In the genomic region with DNA sequence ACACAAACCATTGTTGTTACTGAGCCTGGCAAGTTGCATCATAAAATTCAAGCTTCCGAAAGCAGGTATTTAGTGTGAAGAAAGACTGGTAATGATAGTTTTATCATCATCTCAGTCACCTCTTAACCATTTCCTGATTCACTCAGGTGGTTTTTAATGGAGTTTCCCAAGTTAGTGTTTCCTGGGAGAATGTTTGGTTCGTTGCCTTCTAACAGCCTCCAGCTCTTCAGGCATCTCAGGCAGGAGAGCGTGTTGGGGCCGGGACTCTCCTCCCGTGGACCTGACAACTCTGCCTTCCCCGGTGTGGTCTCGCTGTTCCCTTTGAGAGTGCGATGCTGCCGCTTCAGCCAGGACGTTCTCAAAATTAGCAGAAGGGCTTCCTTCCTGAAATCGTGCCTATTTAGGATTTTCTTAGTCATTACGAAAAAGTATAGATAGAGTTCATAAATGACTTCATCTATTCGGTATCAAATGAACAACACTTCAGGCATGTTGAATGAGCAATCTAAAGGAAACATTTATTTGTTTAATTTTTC, we compare ENCODE assay signal across 22 cellular contexts.
A peak's percentile ranks its signal among the peaks of the same experiment; 100 is the strongest.
DNase-seq lines count a peak whose midpoint lies in the region; ATAC-seq, FAIRE-seq and TF ChIP-seq lines count a peak whose summit lies in the region.
"Had no signal": no experiment of that assay in that cellular context is flagged by ENCODE, and none has a peak within 500 bp of the region (broad histone marks: within the 10 kb centered on the region; RNA-seq: fewer than 3 reads in every experiment).

No MANE protein-coding gene starts in this region.

- H4K20me1 ChIP-seq in astrocyte (ENCODE audit: insufficient read depth, low read length), result no peaks in the 10 kb centered on the region

- peaks cover 3% of the 10 kb centered on the region for H3K9me3 ChIP-seq in astrocyte (ENCODE audit: insufficient read depth, low read depth, low read length)
- H3K9me3 ChIP-seq: ascending aorta, tibial artery had no signal

- FAIRE-seq in astrocyte (lab: Jason Lieb, UNC), result no peak
- no peak for FAIRE-seq in urothelium cell line (lab: Jason Lieb, UNC)
- no peak for FAIRE-seq in D721Med (lab: Jason Lieb, UNC)

- no peaks in the 10 kb centered on the region for H3K36me3 ChIP-seq in astrocyte (ENCODE audit: insufficient read depth, low read length)
- H3K36me3 ChIP-seq: ascending aorta, tibial artery had no signal

- no peak overlapping the region for H3K27ac Mint-ChIP-seq in activated CD4-positive, alpha-beta T cell treated with anti-CD3 and anti-CD28 coated beads for 36 hours
- no peak overlapping the region for H3K27ac Mint-ChIP-seq in activated CD4-positive, alpha-beta T cell treated with anti-CD3 and anti-CD28 coated beads, Interleukin-2, amount 10 ng/mL, durations not matched to agents 24 days and 14 days
- H3K27ac Mint-ChIP-seq in astrocyte (ENCODE audit: unreplicated experiment), result no peak overlapping the region
- no peak overlapping the region for H3K27ac Mint-ChIP-seq in type B pancreatic cell
- H3K27ac Mint-ChIP-seq: dendritic cell treated with granulocyte-macrophage colony-stimulating factor and Interleukin-4, amounts not matched to agents 40 ng/mL and 50 ng/mL, for 4 days had no signal

- H3K27ac ChIP-seq in astrocyte (ENCODE audit: low read depth, low read length), result peak overlapping the region; percentile 84
- H3K27ac ChIP-seq: ascending aorta, tibial artery had no signal

- intact Hi-C loops in activated CD4-positive, alpha-beta T cell treated with anti-CD3 and anti-CD28 coated beads for 36 hours (cut with DNase I, micrococcal nuclease), result no loop called here
- intact Hi-C loops in activated CD4-positive, alpha-beta T cell treated with anti-CD3 and anti-CD28 coated beads, Interleukin-2, amount 10 ng/mL, durations not matched to agents 24 days and 14 days (cut with micrococcal nuclease), result no loop called here

- no peaks in the 10 kb centered on the region for H3K36me3 Mint-ChIP-seq in activated CD4-positive, alpha-beta T cell treated with anti-CD3 and anti-CD28 coated beads for 36 hours (ENCODE audit: low read depth)
- H3K36me3 Mint-ChIP-seq in activated CD4-positive, alpha-beta T cell treated with anti-CD3 and anti-CD28 coated beads, Interleukin-2, amount 10 ng/mL, durations not matched to agents 24 days and 14 days (ENCODE audit: low read depth), result no peaks in the 10 kb centered on the region
- H3K36me3 Mint-ChIP-seq in astrocyte (ENCODE audit: low read depth, unreplicated experiment) (peaks cover 1% of the 10 kb centered on the region), type B pancreatic cell (no peaks in the 10 kb centered on the region)
- H3K36me3 Mint-ChIP-seq: CD14-positive monocyte had no signal

- peak overlapping the region; percentile 55 for H3K9ac ChIP-seq in astrocyte (ENCODE audit: low read length)

- H3K27me3 ChIP-seq in astrocyte (ENCODE audit: insufficient read depth, low read length), result no peaks in the 10 kb centered on the region
- H3K27me3 ChIP-seq: ascending aorta, tibial artery had no signal

- H3K4me2 ChIP-seq in astrocyte (ENCODE audit: low read length), result peak overlapping the region; percentile 61

- peaks cover 28% of the 10 kb centered on the region for H3K4me1 ChIP-seq in astrocyte (ENCODE audit: insufficient read depth, low read length)
- H3K4me1 ChIP-seq: ascending aorta, tibial artery had no signal

- CTCF ChIA-PET in activated CD4-positive, alpha-beta T cell treated with anti-CD3 and anti-CD28 coated beads for 36 hours (lab: Charles Lee), result interaction anchor here (0.6 kb wide), 1 partner anchor 599 kb away, joined by 3 read pairs; no protein-coding TSS in a partner anchor

- H3K4me3 ChIP-seq in astrocyte (ENCODE audit: insufficient read depth, low read depth, low read length), result no peak overlapping the region
- no peak overlapping the region for H3K4me3 ChIP-seq in fibroblast of mammary gland (ENCODE audit: control insufficient read depth, low read depth, low read length)
- H3K4me3 ChIP-seq: ascending aorta, tibial artery had no signal

- H3K79me2 ChIP-seq in astrocyte (ENCODE audit: insufficient read depth, low read length), result no peaks in the 10 kb centered on the region

- no peaks in the 10 kb centered on the region for H3K4me1 Mint-ChIP-seq in activated CD4-positive, alpha-beta T cell treated with anti-CD3 and anti-CD28 coated beads for 36 hours
- H3K4me1 Mint-ChIP-seq in activated CD4-positive, alpha-beta T cell treated with anti-CD3 and anti-CD28 coated beads, Interleukin-2, amount 10 ng/mL, durations not matched to agents 24 days and 14 days, result no peaks in the 10 kb centered on the region
- peaks cover 4% of the 10 kb centered on the region for H3K4me1 Mint-ChIP-seq in astrocyte (ENCODE audit: low read depth, unreplicated experiment)
- H3K4me1 Mint-ChIP-seq in type B pancreatic cell (ENCODE audit: unreplicated experiment), result peaks cover 4% of the 10 kb centered on the region

- H3K9me3 Mint-ChIP-seq in activated CD4-positive, alpha-beta T cell treated with anti-CD3 and anti-CD28 coated beads for 36 hours (ENCODE audit: low read depth), result no peaks in the 10 kb centered on the region
- no peaks in the 10 kb centered on the region for H3K9me3 Mint-ChIP-seq in activated CD4-positive, alpha-beta T cell treated with anti-CD3 and anti-CD28 coated beads, Interleukin-2, amount 10 ng/mL, durations not matched to agents 24 days and 14 days
- H3K9me3 Mint-ChIP-seq in astrocyte (ENCODE audit: unreplicated experiment) (peaks cover 2% of the 10 kb centered on the region), type B pancreatic cell (no peaks in the 10 kb centered on the region)
- H3K9me3 Mint-ChIP-seq: dendritic cell treated with granulocyte-macrophage colony-stimulating factor and Interleukin-4, amounts not matched to agents 40 ng/mL and 50 ng/mL, for 4 days had no signal

- peak; percentile 26 for ATAC-seq in activated CD4-positive, alpha-beta T cell treated with anti-CD3 and anti-CD28 coated beads for 36 hours
- ATAC-seq: activated CD4-positive, CD25-positive, alpha-beta regulatory T cell treated with anti-CD3 and anti-CD28 coated beads, Interleukin-2, amount 50 U/mL, for 24 hours; Right ventricle myocardium inferior had no signal

- POLR2A ChIA-PET in activated CD4-positive, alpha-beta T cell treated with anti-CD3 and anti-CD28 coated beads for 36 hours (lab: Charles Lee), result no interaction called here

- H3K27me3 Mint-ChIP-seq in activated CD4-positive, alpha-beta T cell treated with anti-CD3 and anti-CD28 coated beads for 36 hours, result peaks cover 6% of the 10 kb centered on the region
- H3K27me3 Mint-ChIP-seq in activated CD4-positive, alpha-beta T cell treated with anti-CD3 and anti-CD28 coated beads, Interleukin-2, amount 10 ng/mL, durations not matched to agents 24 days and 14 days, result peaks cover 2% of the 10 kb centered on the region
- H3K27me3 Mint-ChIP-seq in astrocyte (ENCODE audit: low read depth, unreplicated experiment) (no peaks in the 10 kb centered on the region), type B pancreatic cell (peaks cover 3% of the 10 kb centered on the region)

- no peak for DNase-seq in activated CD4-positive, alpha-beta T cell treated with anti-CD3 and anti-CD28 coated beads for 36 hours
- no peak for DNase-seq in activated CD4-positive, alpha-beta T cell treated with anti-CD3 and anti-CD28 coated beads, Interleukin-2, amount 10 ng/mL, durations not matched to agents 24 days and 14 days
- peak; percentile 46 for DNase-seq in astrocyte (ENCODE audit: low read depth)
- peak; percentile 20 for DNase-seq in fibroblast of mammary gland (ENCODE audit: low read depth)
- DNase-seq in urothelium cell line (ENCODE audit: low spot score), result peak; percentile 43
- DNase-seq in type B pancreatic cell (ENCODE audit: extremely low spot score, unreplicated experiment), result no peak
- DNase-seq in NOMO-1 (lab: John Stamatoyannopoulos, UW; ENCODE audit: unreplicated experiment in 2 of 2), result no peak
- no peak for DNase-seq in D721Med (ENCODE audit: insufficient read length, low spot score)
- DNase-seq: 8988T; activated naive CD4-positive, alpha-beta T cell; DMS79 treated with DMSO at 0.1 percent for 48 hours; hippocampal formation; KBM-7; NCI-H1105 treated with DMSO at 0.1 percent for 48 hours; NCI-H2171 treated with DMSO at 0.1 percent for 48 hours; T-helper 2 cell; tibial artery had no signal

- TF ChIP-seq CTCF in astrocyte (IDR thresholded peaks at IDR 0.05; ENCODE audit: insufficient read depth, low read depth, low read length) (no peak), fibroblast of mammary gland (conservative IDR thresholded peaks at IDR 0.05; ENCODE audit: control insufficient read depth, insufficient read depth, low read depth, low read length) (no peak), type B pancreatic cell (conservative IDR thresholded peaks at IDR 0.05) (no peak), D721Med (IDR thresholded peaks at IDR 0.05; ENCODE audit: insufficient read depth, missing control alignments) (no peak)

- H3K4me3 Mint-ChIP-seq in activated CD4-positive, alpha-beta T cell treated with anti-CD3 and anti-CD28 coated beads for 36 hours, result no peak overlapping the region
- no peak overlapping the region for H3K4me3 Mint-ChIP-seq in activated CD4-positive, alpha-beta T cell treated with anti-CD3 and anti-CD28 coated beads, Interleukin-2, amount 10 ng/mL, durations not matched to agents 24 days and 14 days
- H3K4me3 Mint-ChIP-seq in astrocyte (ENCODE audit: unreplicated experiment) (no peak overlapping the region), type B pancreatic cell (no peak overlapping the region)
- H3K4me3 Mint-ChIP-seq: CD14-positive monocyte; dendritic cell treated with granulocyte-macrophage colony-stimulating factor and Interleukin-4, amounts not matched to agents 40 ng/mL and 50 ng/mL, for 4 days had no signal

- H2AFZ ChIP-seq in astrocyte (ENCODE audit: low read depth, low read length), result peak overlapping the region; percentile 27

Comparison
In these comparisons a context has a peak if more than half of its experiments do, and no peak if none do; other contexts are left out.
1. DNase-seq: peak in astrocyte (single experiment), fibroblast of mammary gland (single experiment) and urothelium cell line (single experiment); none in activated CD4-positive, alpha-beta T cell treated with anti-CD3 and anti-CD28 coated beads for 36 hours (single experiment), activated CD4-positive, alpha-beta T cell treated with anti-CD3 and anti-CD28 coated beads, Interleukin-2, amount 10 ng/mL, durations not matched to agents 24 days and 14 days (single experiment), type B pancreatic cell (single experiment), NOMO-1 (0 of 2) and D721Med (single experiment).